33 cellular contexts compared by ENCODE assay signal in genomic region chr22:20305894-20306645, GRCh38. TPM values are rescaled to one million over a fixed set of nuclear protein-coding genes. Genes with fewer than 3 reads are reported as not detected.
DNase-seq lines count a peak whose midpoint lies in the region; ATAC-seq, FAIRE-seq and TF ChIP-seq lines count a peak whose summit lies in the region.
"Had no signal": no experiment of that assay in that cellular context is flagged by ENCODE, and none has a peak within 500 bp of the region (broad histone marks: within the 10 kb centered on the region; RNA-seq: fewer than 3 reads in every experiment).

No MANE protein-coding gene starts in this region.

- TF ChIP-seq CTCF in HEK293 (tag by site-specific recombination; IDR thresholded peaks at IDR 0.05) (no peak), bronchial epithelial cell (IDR thresholded peaks at IDR 0.05; ENCODE audit: insufficient read depth, low read length, severe bottlenecking) (no peak), spleen (IDR thresholded peaks at IDR 0.05 in 8 of 11, conservative IDR thresholded peaks at IDR 0.05 in 3 of 11) (no peak)

- H3K4me1 ChIP-seq in HEK293 (ENCODE audit: control insufficient read depth, insufficient read depth, low read length): no peaks in the 10 kb centered on the region
- H3K4me1 ChIP-seq in spleen: no peaks in the 10 kb centered on the region
- H3K4me1 ChIP-seq: ascending aorta, Caco-2, gastroesophageal sphincter had no signal

- H3K27me3 ChIP-seq in bronchial epithelial cell (ENCODE audit: control insufficient read depth, insufficient read depth, low read length) (no peaks in the 10 kb centered on the region), spleen (replicated peaks in 1 of 7) (peaks cover 0 to 46% (median 0%) of the 10 kb centered on the region in 7 donors)
- H3K27me3 ChIP-seq: ascending aorta had no signal

- H3K36me3 Mint-ChIP-seq in activated naive CD8-positive, alpha-beta T cell: no peaks in the 10 kb centered on the region
- no peaks in the 10 kb centered on the region for H3K36me3 Mint-ChIP-seq in activated naive CD8-positive, alpha-beta T cell treated with anti-CD3 and anti-CD28 coated beads for 36 hours
- H3K36me3 Mint-ChIP-seq: activated CD8-positive, alpha-beta memory T cell treated with anti-CD3 and anti-CD28 coated beads, Interleukin-2, amount 10 ng/mL, durations not matched to agents 7 days and 5 days; naive B cell had no signal

- H3K9me3 ChIP-seq in HEK293 (ENCODE audit: control insufficient read depth, insufficient read depth, low read depth, low read length) (no peaks in the 10 kb centered on the region), spleen (no peaks in the 10 kb centered on the region)
- H3K9me3 ChIP-seq: ascending aorta, Caco-2, gastroesophageal sphincter, suprapubic skin had no signal

- H3K36me3 ChIP-seq in HEK293 (ENCODE audit: control insufficient read depth in 2 of 2, insufficient read depth in 1 of 2, low read length in 2 of 2) (no peaks in the 10 kb centered on the region), bronchial epithelial cell (ENCODE audit: control insufficient read depth, insufficient read depth, low read length) (no peaks in the 10 kb centered on the region), spleen (no peaks in the 10 kb centered on the region)
- H3K36me3 ChIP-seq: ascending aorta, gastroesophageal sphincter, suprapubic skin had no signal

- peak overlapping the region; percentile 28 for H3K27ac Mint-ChIP-seq in activated naive CD8-positive, alpha-beta T cell
- no peak overlapping the region for H3K27ac Mint-ChIP-seq in activated naive CD8-positive, alpha-beta T cell treated with anti-CD3 and anti-CD28 coated beads for 36 hours
- H3K27ac Mint-ChIP-seq: activated CD4-positive, alpha-beta T cell treated with anti-CD3 and anti-CD28 coated beads, Interleukin-2, amount 10 ng/mL, durations not matched to agents 24 days and 14 days; naive B cell; T-helper 2 cell treated with Interferon-gamma antibody and Interleukin-4, amounts not matched to agents 5 μg/mL and 100 μg/mL, for 36 hours had no signal

- FAIRE-seq in bronchial epithelial cell (lab: Jason Lieb, UNC): peak; percentile 62
- FAIRE-seq: endothelial cell of umbilical vein had no signal

- no peak for ATAC-seq in GM21576 (IDR thresholded peaks at IDR 0.05; ENCODE audit: unreplicated experiment)
- no peak for ATAC-seq in GM21737 (IDR thresholded peaks at IDR 0.05; ENCODE audit: unreplicated experiment)
- ATAC-seq: activated CD8-positive, alpha-beta memory T cell treated with anti-CD3 and anti-CD28 coated beads, Interleukin-2, amount 10 ng/mL, durations not matched to agents 7 days and 5 days; gastroesophageal sphincter had no signal

- no peak overlapping the region for H3K27ac ChIP-seq in HEK293 (ENCODE audit: extremely low read depth, low read depth, low read length)
- no peak overlapping the region for H3K27ac ChIP-seq in spleen
- H3K27ac ChIP-seq: ascending aorta, dorsolateral prefrontal cortex, gastroesophageal sphincter, hepatocyte, suprapubic skin, VCaP had no signal

- no peak for TF ChIP-seq POLR2A in spleen (IDR thresholded peaks at IDR 0.05)

- H3K4me3 Mint-ChIP-seq in activated naive CD8-positive, alpha-beta T cell: no peak overlapping the region
- H3K4me3 Mint-ChIP-seq in activated naive CD8-positive, alpha-beta T cell treated with anti-CD3 and anti-CD28 coated beads for 36 hours: no peak overlapping the region
- H3K4me3 Mint-ChIP-seq: activated CD4-positive, alpha-beta T cell treated with anti-CD3 and anti-CD28 coated beads, Interleukin-2, amount 10 ng/mL, durations not matched to agents 24 days and 14 days; activated CD8-positive, alpha-beta memory T cell treated with anti-CD3 and anti-CD28 coated beads, Interleukin-2, amount 10 ng/mL, durations not matched to agents 7 days and 5 days; naive B cell; T-helper 2 cell treated with Interferon-gamma antibody and Interleukin-4, amounts not matched to agents 5 μg/mL and 100 μg/mL, for 36 hours had no signal

- 67 to 76% (median 69%) methylated on average over 10 to 21 of the region's 21 CpGs for WGBS in spleen, 5 donors

- CTCF ChIA-PET in HEK293 (lab: Yijun Ruan, JAX): interaction anchor here (0.8 to 1.6 kb wide), 2 partner anchors 11 to 13 kb away, joined by 3 to 13 read pairs; partner anchors contain the start of gene DGCR6L

- H3K9me3 Mint-ChIP-seq in activated naive CD8-positive, alpha-beta T cell (ENCODE audit: low read depth): no peaks in the 10 kb centered on the region
- no peaks in the 10 kb centered on the region for H3K9me3 Mint-ChIP-seq in activated naive CD8-positive, alpha-beta T cell treated with anti-CD3 and anti-CD28 coated beads for 36 hours
- H3K9me3 Mint-ChIP-seq: activated CD4-positive, alpha-beta T cell treated with anti-CD3 and anti-CD28 coated beads, Interleukin-2, amount 10 ng/mL, durations not matched to agents 24 days and 14 days; naive B cell; T-helper 2 cell treated with Interferon-gamma antibody and Interleukin-4, amounts not matched to agents 5 μg/mL and 100 μg/mL, for 36 hours had no signal

- peaks cover 2% of the 10 kb centered on the region for H3K27me3 Mint-ChIP-seq in activated naive CD8-positive, alpha-beta T cell
- peaks cover 15% of the 10 kb centered on the region for H3K27me3 Mint-ChIP-seq in activated naive CD8-positive, alpha-beta T cell treated with anti-CD3 and anti-CD28 coated beads for 36 hours

- no peak overlapping the region for H3K4me3 ChIP-seq in HEK293 (ENCODE audit: low read depth, low read length)
- no peak overlapping the region for H3K4me3 ChIP-seq in bronchial epithelial cell (ENCODE audit: low read depth, low read length)
- no peak overlapping the region for H3K4me3 ChIP-seq in spleen
- H3K4me3 ChIP-seq: ascending aorta, dorsolateral prefrontal cortex, gastroesophageal sphincter, hepatocyte, suprapubic skin had no signal

- intact Hi-C loops in spleen (cut with DNase I; ENCODE audit: low total_unique reads): no loop called here

- no peak for DNase-seq in activated naive CD8-positive, alpha-beta T cell treated with anti-CD3 and anti-CD28 coated beads for 36 hours
- DNase-seq in bronchial epithelial cell (ENCODE audit: low read depth): no peak
- peak; percentile 70 for DNase-seq in spleen
- DNase-seq in cerebellar cortex (ENCODE audit: low spot score): no peak
- DNase-seq: ACHN; activated CD4-positive, alpha-beta T cell treated with anti-CD3 and anti-CD28 coated beads, Interleukin-2, amount 10 ng/mL, durations not matched to agents 24 days and 14 days; activated CD8-positive, alpha-beta memory T cell treated with anti-CD3 and anti-CD28 coated beads, Interleukin-2, amount 10 ng/mL, durations not matched to agents 7 days and 5 days; activated naive CD4-positive, alpha-beta T cell treated with anti-CD3 and anti-CD28 coated beads, Interleukin-2, amount 50 U/mL, for 16 hours; C1 segment of cervical spinal cord; central memory CD4-positive, alpha-beta T cell; DMS79; KG1; naive B cell; NCI-H146; NCI-H2107; NCI-H446 treated with DMSO at 0.1 percent for 48 hours; NCI-H82; retina; stimulated activated CD4-positive, alpha-beta T cell treated with anti-CD3 and anti-CD28 coated beads, Interleukin-4, amount 100 ng/mL, for 1 hour had no signal

- H3K4me1 Mint-ChIP-seq in activated naive CD8-positive, alpha-beta T cell (ENCODE audit: low read depth): peaks cover 6% of the 10 kb centered on the region
- H3K4me1 Mint-ChIP-seq in activated naive CD8-positive, alpha-beta T cell treated with anti-CD3 and anti-CD28 coated beads for 36 hours: no peaks in the 10 kb centered on the region
- H3K4me1 Mint-ChIP-seq: activated CD4-positive, alpha-beta T cell treated with anti-CD3 and anti-CD28 coated beads, Interleukin-2, amount 10 ng/mL, durations not matched to agents 24 days and 14 days had no signal

- POLR2A ChIA-PET in HEK293 (lab: Yijun Ruan, JAX): interaction anchor here (1.1 kb wide), 1 partner anchor 14 kb away, joined by 3 read pairs; the partner anchor contains the start of gene DGCR6L

TF ChIP-seq in HEK293, 187 proteins besides CTCF, POLR2A, EP300 and RAD21:
- TF ChIP-seq GLI2 (tag by site-specific recombination; IDR thresholded peaks at IDR 0.05; ENCODE audit: borderline replicate concordance, low read depth): no peak
- no peak for TF ChIP-seq ZNF624 (tag by site-specific recombination; IDR thresholded peaks at IDR 0.05)
- TF ChIP-seq ZNF112 (tag by site-specific recombination; IDR thresholded peaks at IDR 0.05): no peak
- no peak for TF ChIP-seq ZNF416 (tag by site-specific recombination; IDR thresholded peaks at IDR 0.05)
- TF ChIP-seq ZNF701 (tag by site-specific recombination; IDR thresholded peaks at IDR 0.05): no peak
- peak; percentile 72 for TF ChIP-seq GLIS1 (tag by site-specific recombination; IDR thresholded peaks at IDR 0.05)
- no peak for TF ChIP-seq ZNF391 (tag by site-specific recombination; IDR thresholded peaks at IDR 0.05; ENCODE audit: borderline replicate concordance, low read depth)
- no peak for TF ChIP-seq ZNF704 (tag by site-specific recombination; IDR thresholded peaks at IDR 0.05)
TF ChIP-seq in HEK293: peak in this region for 1.

RNA-seq across cellular contexts. Expression of gene DGCR6L, which starts 13.8 kb away (rescaled TPM):
- 10 to 100 TPM; 35.1 to 38.2 TPM for total RNA-seq in activated naive CD8-positive, alpha-beta T cell treated with anti-CD3 and anti-CD28 coated beads for 36 hours
- total RNA-seq in bronchial epithelial cell: 27.4 and 37.5 TPM in 2 replicates
- total RNA-seq in spleen: 10 to 100 TPM; 25.6 to 49.9 (median 32.4) TPM
- polyA plus RNA-seq in spleen: 10 to 100 TPM; 50.0 to 70.0 (median 66.1) TPM

RNA-seq across cellular contexts. Expression of gene RTN4R, which starts 38.0 kb away (rescaled TPM):
- total RNA-seq in activated naive CD8-positive, alpha-beta T cell treated with anti-CD3 and anti-CD28 coated beads for 36 hours: 1 to 10 TPM; 3.2 to 3.5 TPM
- total RNA-seq in bronchial epithelial cell: 2.6 and 2.8 TPM in 2 replicates
- total RNA-seq in spleen: 10 to 100 TPM in 2 of 7 donors, 1 to 10 TPM in 5; 4.5 to 11.8 (median 7.0) TPM
- 1 to 10 TPM; 1.5 to 6.5 (median 2.8) TPM for polyA plus RNA-seq in spleen
- total RNA-seq: OCI-LY7 had no signal
